In the genomic region with DNA sequence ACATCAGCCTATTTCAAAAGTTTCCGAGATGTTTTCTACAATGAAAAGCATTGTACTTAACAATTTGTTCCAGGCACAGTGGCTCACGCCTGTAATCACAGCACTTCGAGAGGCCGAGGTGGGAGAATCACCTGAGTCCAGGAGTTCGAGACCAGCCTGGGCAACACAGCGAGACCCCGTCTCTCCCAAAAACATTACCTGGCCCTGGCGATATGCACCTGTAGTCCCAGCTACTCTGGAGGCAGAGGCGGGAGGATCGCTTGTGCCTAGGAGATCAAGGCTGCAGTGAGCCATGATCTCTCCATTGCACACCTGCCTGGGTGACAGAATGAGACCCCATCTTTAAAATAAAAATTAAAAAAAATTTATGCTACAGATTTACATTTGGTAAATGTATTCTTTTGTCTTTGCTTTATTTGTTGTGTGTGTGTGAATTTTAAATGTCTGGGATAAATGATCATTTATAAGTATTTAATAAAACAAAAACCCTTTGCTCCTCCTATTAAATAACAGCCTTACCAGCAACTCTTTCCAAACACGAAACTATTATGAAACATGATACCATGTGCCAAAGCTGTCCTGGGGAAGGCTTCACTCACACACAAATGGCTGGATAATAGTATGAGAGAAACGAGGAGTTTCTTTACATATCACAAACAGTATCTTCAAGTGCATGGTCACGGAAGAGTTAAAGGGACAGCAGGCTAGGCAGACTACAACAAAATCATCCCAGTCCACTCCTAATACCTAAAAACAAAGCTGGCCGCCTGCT, we compare ENCODE assay signal across 8 cellular contexts. TPM values are rescaled to one million over a fixed set of nuclear protein-coding genes. Genes with fewer than 3 reads are reported as not detected.
A peak's percentile ranks its signal among the peaks of the same experiment; 100 is the strongest.
DNase-seq lines count a peak whose midpoint lies in the region; FAIRE-seq and TF ChIP-seq lines count a peak whose summit lies in the region.

No MANE protein-coding gene starts in this region.

- H3K4me1 ChIP-seq in colonic mucosa (no peaks in the 10 kb centered on the region), mucosa of rectum (ENCODE audit: control insufficient read depth in 2 of 2, insufficient read depth in 2 of 2, low read length in 2 of 2) (peaks cover 3 to 7% of the 10 kb centered on the region in 2 donors)

- H3K27me3 Mint-ChIP-seq in IgD-negative memory B cell: no peaks in the 10 kb centered on the region

- peak overlapping the region; percentile 80 for H3K4me3 ChIP-seq in BJ (ENCODE audit: low read depth, low read length)
- peak overlapping the region; percentile 99 for H3K4me3 ChIP-seq in colonic mucosa
- H3K4me3 ChIP-seq in mucosa of rectum (ENCODE audit: low read length in 2 of 2): peak overlapping the region; percentile 84 to 86

- no peak for FAIRE-seq in D721Med (lab: Jason Lieb, UNC)

- H3K27ac Mint-ChIP-seq in IgD-negative memory B cell: peak overlapping the region; percentile 64 to 97 (median 79)

- CTCF ChIA-PET in BJ (lab: Yijun Ruan, JAX): interaction anchor here (0.6 to 5.5 kb wide), 5 partner anchors 14 to 351 kb away, joined by 3 to 76 read pairs (median 3); partner anchors contain the start of genes CPSF2 and NDUFB1

- H3K4me1 Mint-ChIP-seq in IgD-negative memory B cell: peaks cover 31 to 42% (median 40%) of the 10 kb centered on the region in 3 donors

- H3K9me3 ChIP-seq in colonic mucosa (no peaks in the 10 kb centered on the region), mucosa of rectum (ENCODE audit: control insufficient read depth in 2 of 2, low read length in 2 of 2) (no peaks in the 10 kb centered on the region)

- TF ChIP-seq CTCF in BJ (IDR thresholded peaks at IDR 0.05; ENCODE audit: insufficient read depth, low read depth, low read length) (no peak), colonic mucosa (IDR thresholded peaks at IDR 0.05) (no peak), D721Med (IDR thresholded peaks at IDR 0.05; ENCODE audit: insufficient read depth, missing control alignments) (no peak)

- H3K27ac ChIP-seq in colonic mucosa (peak overlapping the region; percentile 99), mucosa of rectum (ENCODE audit: low read depth in 2 of 2, low read length in 2 of 2) (peak overlapping the region; percentile 93 to 94)

- DNase-seq in BJ (ENCODE audit: low read depth) (no peak), colonic mucosa (no peak), germinal center (ENCODE audit: low spot score) (no peak), D721Med (ENCODE audit: insufficient read length, low spot score) (no peak), SK-N-DZ (ENCODE audit: low spot score) (no peak)
- DNase-seq in effector CD8-positive, alpha-beta T cell (lab: John Stamatoyannopoulos, UW): no peak

- intact Hi-C loops in colonic mucosa (cut with DNase I): no loop called here

- peak overlapping the region; percentile 67 to 79 for H3K9ac ChIP-seq in colonic mucosa (ENCODE audit: low read depth in 2 of 2, low read length in 2 of 2)
- peak overlapping the region; percentile 78 to 84 for H3K9ac ChIP-seq in mucosa of rectum (ENCODE audit: low read depth in 1 of 2, low read length in 2 of 2)

- no peaks in the 10 kb centered on the region for H3K27me3 ChIP-seq in BJ (ENCODE audit: control insufficient read depth, insufficient read depth, low read length)
- no peaks in the 10 kb centered on the region for H3K27me3 ChIP-seq in colonic mucosa
- H3K27me3 ChIP-seq in mucosa of rectum (ENCODE audit: control insufficient read depth in 2 of 2, insufficient read depth in 2 of 2, low read length in 2 of 2): no peaks in the 10 kb centered on the region

- peaks cover under 1% of the 10 kb centered on the region for H3K36me3 Mint-ChIP-seq in IgD-negative memory B cell

- no peaks in the 10 kb centered on the region for H3K9me3 Mint-ChIP-seq in IgD-negative memory B cell

- peak overlapping the region; percentile 91 to 100 (median 96) for H3K4me3 Mint-ChIP-seq in IgD-negative memory B cell

- POLR2A ChIA-PET in BJ (lab: Charles Lee): interaction anchor here (1.3 kb wide), 2 partner anchors 17 to 66 kb away, joined by 3 to 13 read pairs; partner anchors contain the start of genes CPSF2, NDUFB1 and TRIP11

- H3K36me3 ChIP-seq in BJ (ENCODE audit: control insufficient read depth, insufficient read depth, low read length): no peaks in the 10 kb centered on the region
- no peaks in the 10 kb centered on the region for H3K36me3 ChIP-seq in colonic mucosa
- H3K36me3 ChIP-seq in mucosa of rectum (ENCODE audit: control insufficient read depth in 2 of 2, insufficient read depth in 2 of 2, low read length in 2 of 2): no peaks in the 10 kb centered on the region

RNA-seq across cellular contexts. Expression of gene ATXN3, which starts 1.1 kb away (rescaled TPM):
- polyA plus RNA-seq in BJ (2011; rRNA removed): 8.6 and 22.9 TPM in 2 replicates
- polyA minus RNA-seq in BJ (2011; rRNA and poly(A)+ RNA removed): 6.3 and 7.8 TPM in 2 replicates
- polyA plus RNA-seq in IgD-negative memory B cell: 22.7 TPM
- total RNA-seq in colonic mucosa: 10 to 100 TPM; 20.6 to 21.8 TPM
- 8.9 and 28.6 TPM in 2 replicates for polyA plus RNA-seq in SK-N-DZ (2014; cell fraction: cytosol; rRNA removed)
- 15.0 and 27.5 TPM in 2 replicates for polyA plus RNA-seq in SK-N-DZ (2014; cell fraction: nucleus; rRNA removed)

RNA-seq across cellular contexts. Expression of gene NDUFB1, which starts 16.2 kb away (rescaled TPM):
- polyA plus RNA-seq in BJ (2011; rRNA removed) (163 and 327 TPM in 2 replicates), IgD-negative memory B cell (279 TPM)
- 19.2 and 26.2 TPM in 2 replicates for polyA minus RNA-seq in BJ (2011; rRNA and poly(A)+ RNA removed)
- 100 to 1,000 TPM; 167 to 185 TPM for total RNA-seq in colonic mucosa
- polyA plus RNA-seq in SK-N-DZ (2014; cell fraction: cytosol; rRNA removed): 89.4 and 277 TPM in 2 replicates
- polyA plus RNA-seq in SK-N-DZ (2014; cell fraction: nucleus; rRNA removed): 141 and 182 TPM in 2 replicates

RNA-seq across cellular contexts. Expression of gene CPSF2, which starts 16.5 kb away (rescaled TPM):
- polyA plus RNA-seq in BJ (2011; rRNA removed) (14.2 and 35.7 TPM in 2 replicates), IgD-negative memory B cell (27.7 TPM)
- polyA minus RNA-seq in BJ (2011; rRNA and poly(A)+ RNA removed): 19.2 and 19.3 TPM in 2 replicates
- total RNA-seq in colonic mucosa: 10 to 100 TPM; 59.8 to 64.6 TPM
- polyA plus RNA-seq in SK-N-DZ (2014; cell fraction: cytosol; rRNA removed): 14.0 and 14.6 TPM in 2 replicates
- 5.5 and 8.6 TPM in 2 replicates for polyA plus RNA-seq in SK-N-DZ (2014; cell fraction: nucleus; rRNA removed)
